ENCODE assay signal across 13 cellular contexts in the genomic region with DNA sequence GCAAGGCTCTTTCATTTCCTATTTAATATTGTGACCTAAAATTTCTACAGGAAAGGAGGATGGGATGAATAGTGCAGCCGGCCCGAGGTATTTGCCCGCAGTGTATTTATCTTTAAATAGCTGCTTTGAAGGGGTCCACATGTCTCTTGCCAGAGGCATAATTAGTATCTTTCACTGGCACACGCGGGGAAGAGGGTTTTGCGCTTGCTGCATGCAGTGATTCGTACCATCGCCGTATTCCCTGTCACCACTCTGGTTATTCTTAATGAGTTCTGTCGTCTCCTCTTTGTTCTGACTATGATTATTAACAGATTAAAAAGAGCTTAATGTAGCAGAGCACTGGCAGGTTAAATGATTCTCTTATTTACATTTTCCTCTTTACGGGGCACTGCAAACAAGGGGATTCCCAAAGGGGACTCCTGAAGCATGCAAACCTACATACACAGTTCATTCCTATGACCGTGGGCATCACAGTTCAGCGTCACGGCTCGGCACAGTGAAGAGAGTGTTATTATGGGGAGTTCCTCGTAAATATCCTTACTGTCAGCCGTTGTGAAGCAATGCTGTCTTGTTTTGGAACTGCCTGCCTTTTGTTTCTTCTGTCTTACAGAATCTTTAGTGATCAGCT.
DNase-seq lines count a peak whose midpoint lies in the region; ATAC-seq and TF ChIP-seq lines count a peak whose summit lies in the region.
"Had no signal": no experiment of that assay in that cellular context is flagged by ENCODE, and none has a peak within 500 bp of the region (broad histone marks: within the 10 kb centered on the region; RNA-seq: fewer than 3 reads in every experiment).

No MANE protein-coding gene starts in this region.

- no peaks in the 10 kb centered on the region for H3K36me3 ChIP-seq in GM06990 (ENCODE audit: control insufficient read depth, insufficient read depth, low read length)

- no peak overlapping the region for H3K4me3 Mint-ChIP-seq in CD14-positive monocyte

- H3K36me3 Mint-ChIP-seq in CD14-positive monocyte = peaks cover 38 to 58% of the 10 kb centered on the region in 2 donors

- peak overlapping the region in 2 of 7 donors; percentile 11 to 45 for H3K27ac Mint-ChIP-seq in CD14-positive monocyte

- no peaks in the 10 kb centered on the region for H3K27me3 ChIP-seq in GM06990 (replicated peaks; ENCODE audit: control insufficient read depth, insufficient read depth, low read length)
- H3K27me3 ChIP-seq: esophagus squamous epithelium had no signal

- no peaks in the 10 kb centered on the region for H3K27me3 Mint-ChIP-seq in CD14-positive monocyte (ENCODE audit: low read depth in 3 of 3)

- intact Hi-C loops in CD14-positive monocyte (cut with micrococcal nuclease) = no loop called here

- ATAC-seq in GM19463 (IDR thresholded peaks at IDR 0.05; ENCODE audit: unreplicated experiment) (peak; percentile 83), HG03439 (IDR thresholded peaks at IDR 0.05; ENCODE audit: unreplicated experiment) (peak; percentile 51)

- no peak for TF ChIP-seq CTCF in GM06990 (IDR thresholded peaks at IDR 0.05; ENCODE audit: insufficient read depth, low read length, poor library complexity, severe bottlenecking)
- no peak for TF ChIP-seq CTCF in CD14-positive monocyte (IDR thresholded peaks at IDR 0.05)

- DNase-seq in GM06990 (ENCODE audit: extremely low read depth, insufficient read length) = peak; percentile 28
- DNase-seq in cerebellar cortex (ENCODE audit: low spot score) = peak; percentile 54
- no peak for DNase-seq in putamen (ENCODE audit: low spot score)
- no peak for DNase-seq in CD14-positive monocyte (ENCODE audit: low spot score)
- DNase-seq in T-helper 1 cell = no peak
- DNase-seq in DMS 273 treated with DMSO at 0.1 percent for 48 hours (lab: John Stamatoyannopoulos, UW) = no peak
- DNase-seq: activated CD4-positive, alpha-beta T cell treated with anti-CD3 and anti-CD28 coated beads for 48 hours; activated gamma-delta T cell treated with Interleukin-2 at 50 U/mL for 16 hours; esophagus squamous epithelium; Karpas-422; small intestine had no signal

- no peaks in the 10 kb centered on the region for H3K9me3 Mint-ChIP-seq in CD14-positive monocyte

- H3K4me3 ChIP-seq in GM06990 (replicated peaks; ENCODE audit: low read depth, low read length) = peak overlapping the region; percentile 19; the same call in 1 of the 2 replicates

- H3K4me1 Mint-ChIP-seq in CD14-positive monocyte = peaks cover 20% of the 10 kb centered on the region

Comparison
In these comparisons a context has a peak if more than half of its experiments do, and no peak if none do; other contexts are left out.
1. DNase-seq: peak in GM06990 (single experiment) and cerebellar cortex (single experiment); none in putamen (single experiment), CD14-positive monocyte (single experiment), T-helper 1 cell (0 of 5) and DMS 273 treated with DMSO at 0.1 percent for 48 hours (single experiment).